Comparison of ENCODE assay signal across 29 cellular contexts in genomic region chr5:170628691-170629565, GRCh38.
A peak's percentile ranks its signal among the peaks of the same experiment; 100 is the strongest.
DNase-seq lines count a peak whose midpoint lies in the region; TF ChIP-seq lines count a peak whose summit lies in the region.
"Had no signal": no experiment of that assay in that cellular context is flagged by ENCODE, and none has a peak within 500 bp of the region (broad histone marks: within the 10 kb centered on the region; RNA-seq: fewer than 3 reads in every experiment).

No MANE protein-coding gene starts in this region.

- no peak overlapping the region for H3K27ac Mint-ChIP-seq in chondrocyte (ENCODE audit: unreplicated experiment)
- H3K27ac Mint-ChIP-seq: CD14-positive monocyte; CD8-positive, alpha-beta memory T cell; GM23338; H9 had no signal

- no peak overlapping the region for H3K23ac ChIP-seq in neuronal stem cell (ENCODE audit: low read depth, low read length, poor library complexity)

- H2AFZ ChIP-seq in neuronal stem cell (ENCODE audit: low read length): no peak overlapping the region
- H2AFZ ChIP-seq: GM23338, PC-9 had no signal

- H3K4me1 ChIP-seq in neuronal stem cell (ENCODE audit: control insufficient read depth in 2 of 2, insufficient read depth in 1 of 2, low read depth in 1 of 2, low read length in 2 of 2) (peaks cover 3 to 16% of the 10 kb centered on the region in 2 donors), spleen (peaks cover 5 to 33% (median 16%) of the 10 kb centered on the region in 6 donors)
- H3K4me1 ChIP-seq: BE2C had no signal

- H3K27ac ChIP-seq in neuronal stem cell (replicated peaks; ENCODE audit: low read length) (no peak overlapping the region), spleen (no peak overlapping the region)
- H3K27ac ChIP-seq: 22Rv1, PC-9 had no signal

- no peak overlapping the region for H4K8ac ChIP-seq in neuronal stem cell (ENCODE audit: low read depth, low read length)

- H2BK15ac ChIP-seq in neuronal stem cell (ENCODE audit: low read length): no peak overlapping the region

- no peaks in the 10 kb centered on the region for H3K36me3 ChIP-seq in neuronal stem cell (replicated peaks in 1 of 2; ENCODE audit: control insufficient read depth in 2 of 2, insufficient read depth in 2 of 2, low read length in 2 of 2)
- H3K36me3 ChIP-seq in spleen: no peaks in the 10 kb centered on the region
- H3K36me3 ChIP-seq: BE2C had no signal

- no peak overlapping the region for H2AK5ac ChIP-seq in neuronal stem cell (ENCODE audit: low read depth, low read length)

- no peaks in the 10 kb centered on the region for H3K9me3 Mint-ChIP-seq in chondrocyte (ENCODE audit: low read depth)
- H3K9me3 Mint-ChIP-seq: CD14-positive monocyte, GM23338, H9 had no signal

- WGBS in neuronal stem cell (ENCODE audit: extremely low coverage in 2 of 2, insufficient read length in 2 of 2, insufficient replicate concordance in 1 of 2), 2 donors: no CpG with 5 or more reads among the region's 19 CpGs
- 88 to 94% (median 89%) methylated on average over 19 of the region's 19 CpGs for WGBS in spleen, 5 donors

- H3K27me3 Mint-ChIP-seq in chondrocyte (ENCODE audit: low read depth): peaks cover 1% of the 10 kb centered on the region

- TF ChIP-seq POLR2A in spleen (IDR thresholded peaks at IDR 0.05): no peak

- H3K4me1 Mint-ChIP-seq in chondrocyte (ENCODE audit: low read depth): peaks cover 39% of the 10 kb centered on the region

- H4K91ac ChIP-seq in neuronal stem cell (ENCODE audit: low read depth, low read length, poor library complexity): no peak overlapping the region

- H3K27me3 ChIP-seq in neuronal stem cell (ENCODE audit: control insufficient read depth in 3 of 3, insufficient read depth in 3 of 3, low read depth in 1 of 3, low read length in 3 of 3) (peaks cover 0 to 7% (median 0%) of the 10 kb centered on the region in 3 experiments), spleen (replicated peaks in 1 of 7) (peaks cover 0 to 26% (median 0%) of the 10 kb centered on the region in 7 donors)

- TF ChIP-seq CTCF in chondrocyte (IDR thresholded peaks at IDR 0.05) (no peak), spleen (IDR thresholded peaks at IDR 0.05 in 8 of 11, conservative IDR thresholded peaks at IDR 0.05 in 3 of 11) (no peak)

- no peak overlapping the region for H2BK5ac ChIP-seq in neuronal stem cell (ENCODE audit: low read length)

- no peaks in the 10 kb centered on the region for H3K36me3 Mint-ChIP-seq in chondrocyte (ENCODE audit: low read depth)
- H3K36me3 Mint-ChIP-seq: CD14-positive monocyte; CD8-positive, alpha-beta memory T cell had no signal

- H3K4me3 ChIP-seq in neuronal stem cell (ENCODE audit: low read length in 2 of 2): peak overlapping the region in 1 of 2 donors; percentile 37
- no peak overlapping the region for H3K4me3 ChIP-seq in spleen
- H3K4me3 ChIP-seq: GM12878, GM23338, K562, PC-9 had no signal

- no peak overlapping the region for H3K4me2 ChIP-seq in neuronal stem cell (ENCODE audit: insufficient read depth, low read length, poor library complexity, severe bottlenecking)
- H3K4me2 ChIP-seq: GM23338, PC-9 had no signal

- peak overlapping the region; percentile 11 for H3K18ac ChIP-seq in neuronal stem cell (ENCODE audit: low read length)

- H3K4me3 Mint-ChIP-seq in chondrocyte (ENCODE audit: unreplicated experiment): no peak overlapping the region
- H3K4me3 Mint-ChIP-seq: CD14-positive monocyte; CD8-positive, alpha-beta memory T cell; GM23338; H9 had no signal

- DNase-seq in NCI-H1694 (lab: John Stamatoyannopoulos, UW): peak; percentile 4
- DNase-seq in NCI-H1694 treated with DMSO at 0.1 percent for 48 hours (lab: John Stamatoyannopoulos, UW): no peak
- DNase-seq in chondrocyte (ENCODE audit: low spot score): peak; percentile 73
- no peak for DNase-seq in neuronal stem cell (ENCODE audit: low spot score)
- DNase-seq in spleen: peak; percentile 64
- DNase-seq in germinal center (ENCODE audit: low spot score): no peak
- DNase-seq in Ammon's horn (ENCODE audit: low spot score): no peak
- DNase-seq: BE2C; CD8-positive, alpha-beta memory T cell; DMS 273 treated with DMSO at 0.1 percent for 48 hours; DMS79; EL; GDM1; H9; Kasumi-1; NCI-H1105 treated with DMSO at 0.1 percent for 48 hours; NCI-H146; NCI-H2029 treated with DMSO at 0.1 percent for 48 hours; NCI-H226; NCI-H510A treated with DMSO at 0.1 percent for 48 hours; NCI-H774; RPMI8226; SHP77 had no signal

- intact Hi-C loops in spleen (cut with DNase I; ENCODE audit: low total_unique reads): no loop called here

- no peaks in the 10 kb centered on the region for H3K9me3 ChIP-seq in neuronal stem cell (replicated peaks in 1 of 2; ENCODE audit: control insufficient read depth in 2 of 2, insufficient read depth in 1 of 2, low read depth in 1 of 2, low read length in 2 of 2)
- no peaks in the 10 kb centered on the region for H3K9me3 ChIP-seq in spleen
- H3K9me3 ChIP-seq: BE2C had no signal

- no peak overlapping the region for H2BK120ac ChIP-seq in neuronal stem cell (ENCODE audit: low read depth, low read length)

- H3K79me1 ChIP-seq in neuronal stem cell (ENCODE audit: low read depth, low read length): no peaks in the 10 kb centered on the region

- no peak overlapping the region for H3K9ac ChIP-seq in neuronal stem cell (ENCODE audit: low read depth, low read length, poor library complexity)

- no peak overlapping the region for H2BK12ac ChIP-seq in neuronal stem cell (ENCODE audit: low read length)

- no peak overlapping the region for H3K14ac ChIP-seq in neuronal stem cell (ENCODE audit: low read length)

- H3K4ac ChIP-seq in neuronal stem cell (ENCODE audit: low read length): no peak overlapping the region

Comparison
In these comparisons a context has a peak if more than half of its experiments do, and no peak if none do; other contexts are left out.
1. DNase-seq: peak in NCI-H1694 (single experiment), chondrocyte (single experiment) and spleen (single experiment); none in NCI-H1694 treated with DMSO at 0.1 percent for 48 hours (single experiment), neuronal stem cell (single experiment), germinal center (single experiment) and Ammon's horn (single experiment).